In the genomic region with DNA sequence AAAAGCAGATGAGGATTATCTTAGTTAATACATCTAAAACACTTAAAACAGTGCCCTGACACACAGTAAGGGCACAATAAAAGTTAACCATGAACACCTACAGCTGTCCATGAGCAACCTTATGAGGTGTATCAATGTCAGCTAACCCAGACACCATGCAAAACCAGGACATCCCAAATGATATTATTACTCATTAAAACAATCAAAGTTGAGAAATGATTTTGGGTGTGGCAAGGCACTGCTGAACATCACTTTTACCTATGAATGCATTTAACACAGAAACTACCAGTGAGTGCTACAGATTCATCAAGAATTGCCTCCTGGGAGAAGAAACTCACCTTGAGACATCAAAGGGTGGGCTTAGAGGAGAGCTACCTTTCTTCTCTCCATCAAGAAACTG, we compare ENCODE assay signal across 1 cellular context.
TF ChIP-seq lines count a peak whose summit lies in the region.

No MANE protein-coding gene starts in this region.

TF ChIP-seq in GM23338, 12 proteins besides CTCF, POLR2A, EP300 and RAD21 (continued from another document):
- TF ChIP-seq, protein P1, sequence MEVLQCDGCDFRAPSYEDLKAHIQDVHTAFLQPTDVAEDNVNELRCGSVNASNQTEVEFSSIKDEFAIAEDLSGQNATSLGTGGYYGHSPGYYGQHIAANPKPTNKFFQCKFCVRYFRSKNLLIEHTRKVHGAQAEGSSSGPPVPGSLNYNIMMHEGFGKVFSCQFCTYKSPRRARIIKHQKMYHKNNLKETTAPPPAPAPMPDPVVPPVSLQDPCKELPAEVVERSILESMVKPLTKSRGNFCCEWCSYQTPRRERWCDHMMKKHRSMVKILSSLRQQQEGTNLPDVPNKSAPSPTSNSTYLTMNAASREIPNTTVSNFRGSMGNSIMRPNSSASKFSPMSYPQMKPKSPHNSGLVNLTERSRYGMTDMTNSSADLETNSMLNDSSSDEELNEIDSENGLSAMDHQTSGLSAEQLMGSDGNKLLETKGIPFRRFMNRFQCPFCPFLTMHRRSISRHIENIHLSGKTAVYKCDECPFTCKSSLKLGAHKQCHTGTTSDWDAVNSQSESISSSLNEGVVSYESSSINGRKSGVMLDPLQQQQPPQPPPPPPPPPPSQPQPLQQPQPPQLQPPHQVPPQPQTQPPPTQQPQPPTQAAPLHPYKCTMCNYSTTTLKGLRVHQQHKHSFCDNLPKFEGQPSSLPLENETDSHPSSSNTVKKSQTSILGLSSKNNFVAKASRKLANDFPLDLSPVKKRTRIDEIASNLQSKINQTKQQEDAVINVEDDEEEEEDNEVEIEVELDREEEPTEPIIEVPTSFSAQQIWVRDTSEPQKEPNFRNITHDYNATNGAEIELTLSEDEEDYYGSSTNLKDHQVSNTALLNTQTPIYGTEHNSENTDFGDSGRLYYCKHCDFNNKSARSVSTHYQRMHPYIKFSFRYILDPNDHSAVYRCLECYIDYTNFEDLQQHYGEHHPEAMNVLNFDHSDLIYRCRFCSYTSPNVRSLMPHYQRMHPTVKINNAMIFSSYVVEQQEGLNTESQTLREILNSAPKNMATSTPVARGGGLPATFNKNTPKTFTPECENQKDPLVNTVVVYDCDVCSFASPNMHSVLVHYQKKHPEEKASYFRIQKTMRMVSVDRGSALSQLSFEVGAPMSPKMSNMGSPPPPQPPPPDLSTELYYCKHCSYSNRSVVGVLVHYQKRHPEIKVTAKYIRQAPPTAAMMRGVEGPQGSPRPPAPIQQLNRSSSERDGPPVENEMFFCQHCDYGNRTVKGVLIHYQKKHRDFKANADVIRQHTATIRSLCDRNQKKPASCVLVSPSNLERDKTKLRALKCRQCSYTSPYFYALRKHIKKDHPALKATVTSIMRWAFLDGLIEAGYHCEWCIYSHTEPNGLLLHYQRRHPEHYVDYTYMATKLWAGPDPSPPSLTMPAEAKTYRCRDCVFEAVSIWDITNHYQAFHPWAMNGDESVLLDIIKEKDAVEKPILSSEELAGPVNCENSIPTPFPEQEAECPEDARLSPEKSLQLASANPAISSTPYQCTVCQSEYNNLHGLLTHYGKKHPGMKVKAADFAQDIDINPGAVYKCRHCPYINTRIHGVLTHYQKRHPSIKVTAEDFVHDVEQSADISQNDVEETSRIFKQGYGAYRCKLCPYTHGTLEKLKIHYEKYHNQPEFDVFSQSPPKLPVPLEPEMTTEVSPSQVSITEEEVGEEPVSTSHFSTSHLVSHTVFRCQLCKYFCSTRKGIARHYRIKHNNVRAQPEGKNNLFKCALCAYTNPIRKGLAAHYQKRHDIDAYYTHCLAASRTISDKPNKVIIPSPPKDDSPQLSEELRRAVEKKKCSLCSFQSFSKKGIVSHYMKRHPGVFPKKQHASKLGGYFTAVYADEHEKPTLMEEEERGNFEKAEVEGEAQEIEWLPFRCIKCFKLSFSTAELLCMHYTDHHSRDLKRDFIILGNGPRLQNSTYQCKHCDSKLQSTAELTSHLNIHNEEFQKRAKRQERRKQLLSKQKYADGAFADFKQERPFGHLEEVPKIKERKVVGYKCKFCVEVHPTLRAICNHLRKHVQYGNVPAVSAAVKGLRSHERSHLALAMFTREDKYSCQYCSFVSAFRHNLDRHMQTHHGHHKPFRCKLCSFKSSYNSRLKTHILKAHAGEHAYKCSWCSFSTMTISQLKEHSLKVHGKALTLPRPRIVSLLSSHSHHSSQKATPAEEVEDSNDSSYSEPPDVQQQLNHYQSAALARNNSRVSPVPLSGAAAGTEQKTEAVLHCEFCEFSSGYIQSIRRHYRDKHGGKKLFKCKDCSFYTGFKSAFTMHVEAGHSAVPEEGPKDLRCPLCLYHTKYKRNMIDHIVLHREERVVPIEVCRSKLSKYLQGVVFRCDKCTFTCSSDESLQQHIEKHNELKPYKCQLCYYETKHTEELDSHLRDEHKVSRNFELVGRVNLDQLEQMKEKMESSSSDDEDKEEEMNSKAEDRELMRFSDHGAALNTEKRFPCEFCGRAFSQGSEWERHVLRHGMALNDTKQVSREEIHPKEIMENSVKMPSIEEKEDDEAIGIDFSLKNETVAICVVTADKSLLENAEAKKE (CRISPR knock-in tag; IDR thresholded peaks at IDR 0.05), result no peak
- TF ChIP-seq CREB1 (CRISPR knock-in tag; IDR thresholded peaks at IDR 0.05; ENCODE audit: low read depth) (no peak), JUNB (IDR thresholded peaks at IDR 0.05; ENCODE audit: unreplicated experiment) (no peak)
